In genomic region chr2:10422251-10422650, GRCh38 we compare ENCODE assay signal across 17 cellular contexts. TPM values are rescaled to one million over a fixed set of nuclear protein-coding genes. Genes with fewer than 3 reads are reported as not detected.
DNase-seq lines count a peak whose midpoint lies in the region; ATAC-seq and TF ChIP-seq lines count a peak whose summit lies in the region.
"Had no signal": no experiment of that assay in that cellular context is flagged by ENCODE, and none has a peak within 500 bp of the region (broad histone marks: within the 10 kb centered on the region; RNA-seq: fewer than 3 reads in every experiment).

No MANE protein-coding gene starts in this region.

- dilution Hi-C loops in IMR-90 (cut with HindIII; ENCODE audit: low sequenced_read_pairs, unreplicated experiment) = no loop called here

- CTCF ChIA-PET in IMR-90 (lab: Yijun Ruan, JAX) = no interaction called here

- H3K56ac ChIP-seq in IMR-90 (ENCODE audit: extremely low read depth, insufficient read depth, low read length) = no peak overlapping the region

- H3K9me1 ChIP-seq in IMR-90 (ENCODE audit: insufficient read depth, low read length) = no peaks in the 10 kb centered on the region

- H3K79me1 ChIP-seq in IMR-90 (ENCODE audit: low read depth in 1 of 2, low read length in 2 of 2) (no peaks in the 10 kb centered on the region), mesenchymal stem cell (replicated peaks; ENCODE audit: low read length, poor library complexity, severe bottlenecking) (peaks cover 2% of the 10 kb centered on the region), neuronal stem cell (ENCODE audit: low read depth, low read length) (peaks cover 2% of the 10 kb centered on the region)

- H3K18ac ChIP-seq in IMR-90 (ENCODE audit: low read depth, low read length) = no peak overlapping the region
- H3K18ac ChIP-seq in mesenchymal stem cell (ENCODE audit: low read depth in 1 of 2, low read length in 2 of 2) = no peak overlapping the region
- H3K18ac ChIP-seq in neuronal stem cell (ENCODE audit: low read length) = peak overlapping the region; percentile 83

- H3K14ac ChIP-seq in IMR-90 (replicated peaks; ENCODE audit: low read depth, low read length) (no peak overlapping the region), mesenchymal stem cell (ENCODE audit: low read length in 2 of 2) (no peak overlapping the region), neuronal stem cell (ENCODE audit: low read length) (no peak overlapping the region)

- TF ChIP-seq RAD21 in IMR-90 (IDR thresholded peaks at IDR 0.05; ENCODE audit: low read length) = no peak

- POLR2A ChIA-PET in IMR-90 (lab: Charles Lee; ENCODE audit: unreplicated experiment) = no interaction called here

- no peak for TF ChIP-seq CTCF in IMR-90 (conservative IDR thresholded peaks at IDR 0.05; ENCODE audit: low read depth, low read length)

- H2BK5ac ChIP-seq in IMR-90 (ENCODE audit: low read depth, low read length, poor library complexity, severe bottlenecking) (no peak overlapping the region), mesenchymal stem cell (ENCODE audit: low read depth, low read length, poor library complexity, severe bottlenecking) (no peak overlapping the region), neuronal stem cell (ENCODE audit: low read length) (no peak overlapping the region)

- no peak overlapping the region for H4K5ac ChIP-seq in IMR-90 (ENCODE audit: low read depth, low read length)

- in situ Hi-C loops in IMR-90 (cut with MboI; ENCODE audit: low sequenced_read_pairs) = loop anchor here (10.0 kb wide), 1 partner anchor 617 kb away; no protein-coding TSS in a partner anchor

- H3K9me3 ChIP-seq in BLaER1 = no peaks in the 10 kb centered on the region
- no peaks in the 10 kb centered on the region for H3K9me3 ChIP-seq in IMR-90 (ENCODE audit: control insufficient read depth, insufficient read depth, low read length)
- H3K9me3 ChIP-seq in mesenchymal stem cell (ENCODE audit: control insufficient read depth, low read length) = no peaks in the 10 kb centered on the region
- H3K9me3 ChIP-seq in neuronal stem cell (replicated peaks in 1 of 2; ENCODE audit: control insufficient read depth in 2 of 2, insufficient read depth in 1 of 2, low read depth in 1 of 2, low read length in 2 of 2) = no peaks in the 10 kb centered on the region
- H3K9me3 ChIP-seq: HAP-1 had no signal

- H2BK15ac ChIP-seq in IMR-90 (ENCODE audit: low read depth, low read length) (no peak overlapping the region), mesenchymal stem cell (ENCODE audit: low read depth, poor library complexity, severe bottlenecking) (no peak overlapping the region), neuronal stem cell (ENCODE audit: low read length) (no peak overlapping the region)

- no peak overlapping the region for H2BK20ac ChIP-seq in IMR-90 (ENCODE audit: low read depth, low read length)

- H3K36me3 ChIP-seq in BLaER1 (peaks cover 44% of the 10 kb centered on the region), IMR-90 (ENCODE audit: control insufficient read depth, insufficient read depth, low read length) (peaks cover 7% of the 10 kb centered on the region; the same call in 1 of the 2 replicates), mesenchymal stem cell (ENCODE audit: control insufficient read depth in 1 of 2, insufficient read depth in 2 of 2, low read depth in 1 of 2, low read length in 2 of 2) (peaks cover 14 to 34% of the 10 kb centered on the region in 2 experiments), neuronal stem cell (replicated peaks in 1 of 2; ENCODE audit: control insufficient read depth in 2 of 2, insufficient read depth in 2 of 2, low read length in 2 of 2) (no peaks in the 10 kb centered on the region)

- DNase-seq in IMR-90 = no peak
- DNase-seq in mesenchymal stem cell = no peak
- no peak for DNase-seq in neuronal stem cell (ENCODE audit: low spot score)
- no peak for DNase-seq in SHP77 treated with DMSO at 0.1 percent for 48 hours (lab: John Stamatoyannopoulos, UW)
- DNase-seq in NCI-H748 (lab: John Stamatoyannopoulos, UW; ENCODE audit: unreplicated experiment) = no peak
- DNase-seq: CD4-positive, CD25-positive, alpha-beta regulatory T cell; CD8-positive, alpha-beta T cell; DMS53; DMS79 treated with DMSO at 0.1 percent for 48 hours; GF-D8; GOT3; HFFc6 had no signal

- no peak overlapping the region for H4K91ac ChIP-seq in IMR-90 (ENCODE audit: insufficient read depth, low read depth, low read length)
- no peak overlapping the region for H4K91ac ChIP-seq in mesenchymal stem cell (ENCODE audit: low read length)
- H4K91ac ChIP-seq in neuronal stem cell (ENCODE audit: low read depth, low read length, poor library complexity) = no peak overlapping the region

- no peak for TF ChIP-seq POLR2A in IMR-90 (IDR thresholded peaks at IDR 0.05; ENCODE audit: low read depth, low read length)

- peaks cover 72% of the 10 kb centered on the region for H3K4me1 ChIP-seq in BLaER1
- H3K4me1 ChIP-seq in IMR-90 (ENCODE audit: control insufficient read depth, insufficient read depth, low read length) = peaks cover 3% of the 10 kb centered on the region; the same call in 1 of the 2 replicates
- H3K4me1 ChIP-seq in mesenchymal stem cell (ENCODE audit: control insufficient read depth, insufficient read depth, low read depth, low read length) = peaks cover 31% of the 10 kb centered on the region
- peaks cover 14 to 17% of the 10 kb centered on the region in 2 donors for H3K4me1 ChIP-seq in neuronal stem cell (ENCODE audit: control insufficient read depth in 2 of 2, insufficient read depth in 1 of 2, low read depth in 1 of 2, low read length in 2 of 2)
- H3K4me1 ChIP-seq: HAP-1 had no signal

- no peaks in the 10 kb centered on the region for H3K27me3 ChIP-seq in BLaER1
- no peaks in the 10 kb centered on the region for H3K27me3 ChIP-seq in IMR-90 (ENCODE audit: control insufficient read depth, insufficient read depth, low read length)
- no peaks in the 10 kb centered on the region for H3K27me3 ChIP-seq in mesenchymal stem cell (ENCODE audit: control insufficient read depth in 1 of 2, insufficient read depth in 1 of 2, low read length in 2 of 2)
- H3K27me3 ChIP-seq in neuronal stem cell (ENCODE audit: control insufficient read depth in 3 of 3, insufficient read depth in 3 of 3, low read depth in 1 of 3, low read length in 3 of 3) = no peaks in the 10 kb centered on the region

- H3K4me3 ChIP-seq in BLaER1 = no peak overlapping the region
- no peak overlapping the region for H3K4me3 ChIP-seq in IMR-90 (ENCODE audit: insufficient read depth, low read depth, low read length)
- no peak overlapping the region for H3K4me3 ChIP-seq in mesenchymal stem cell (ENCODE audit: insufficient read depth in 1 of 2, low read depth in 1 of 2, low read length in 2 of 2)
- H3K4me3 ChIP-seq in neuronal stem cell (ENCODE audit: low read length in 2 of 2) = no peak overlapping the region
- H3K4me3 ChIP-seq: HAP-1 had no signal

- H2BK120ac ChIP-seq in IMR-90 (ENCODE audit: low read depth, low read length) (no peak overlapping the region), mesenchymal stem cell (ENCODE audit: low read depth, low read length) (no peak overlapping the region), neuronal stem cell (ENCODE audit: low read depth, low read length) (no peak overlapping the region)

- ATAC-seq in IMR-90 (ENCODE audit: low read depth) = no peak
- no peak for ATAC-seq in HG02798 (IDR thresholded peaks at IDR 0.05; ENCODE audit: poor library complexity, unreplicated experiment)
- ATAC-seq in GM18873 (IDR thresholded peaks at IDR 0.05; ENCODE audit: low FRiP score, unreplicated experiment) = no peak
- ATAC-seq: CD8-positive, alpha-beta T cell had no signal

- peak overlapping the region; percentile 17 for H2AK9ac ChIP-seq in IMR-90 (replicated peaks; ENCODE audit: low read depth, low read length, poor library complexity)

- WGBS in IMR-90 (ENCODE audit: extremely low coverage in 2 of 2, insufficient read length in 1 of 2), 2 experiments = no CpG with 5 or more reads among the region's 6 CpGs
- WGBS in mesenchymal stem cell = 89% methylated on average over 6 of the region's 6 CpGs
- WGBS in neuronal stem cell (ENCODE audit: extremely low coverage in 2 of 2, insufficient read length in 2 of 2, insufficient replicate concordance in 1 of 2), 2 donors = no CpG with 5 or more reads among the region's 6 CpGs

- no peak overlapping the region for H3K23ac ChIP-seq in IMR-90 (ENCODE audit: low read depth, low read length)
- H3K23ac ChIP-seq in mesenchymal stem cell (ENCODE audit: low read length in 2 of 2) = no peak overlapping the region
- H3K23ac ChIP-seq in neuronal stem cell (ENCODE audit: low read depth, low read length, poor library complexity) = no peak overlapping the region

- no peak overlapping the region for H2AFZ ChIP-seq in IMR-90 (replicated peaks; ENCODE audit: low read length, poor library complexity)
- no peak overlapping the region for H2AFZ ChIP-seq in mesenchymal stem cell (ENCODE audit: low read depth, low read length)
- H2AFZ ChIP-seq in neuronal stem cell (ENCODE audit: low read length) = no peak overlapping the region

- intact Hi-C loops in IMR-90 (cut with micrococcal nuclease) = no loop called here

- H2BK12ac ChIP-seq in mesenchymal stem cell (ENCODE audit: low read length in 2 of 2) (no peak overlapping the region), neuronal stem cell (ENCODE audit: low read length) (no peak overlapping the region)

- no TSS peak for BruUV-seq in IMR-90 (replicated peaks; lab: Mats Ljungman, UMichigan)

- H4K20me1 ChIP-seq in BLaER1 (peaks cover 55% of the 10 kb centered on the region), IMR-90 (ENCODE audit: insufficient read depth, low read length) (peaks cover 4% of the 10 kb centered on the region; the same call in 1 of the 2 replicates)

- H3K4me2 ChIP-seq in BLaER1 (peak overlapping the region; percentile 95), IMR-90 (ENCODE audit: low read depth, low read length) (no peak overlapping the region), mesenchymal stem cell (ENCODE audit: low read length, poor library complexity, severe bottlenecking) (no peak overlapping the region), neuronal stem cell (ENCODE audit: insufficient read depth, low read length, poor library complexity, severe bottlenecking) (peak overlapping the region; percentile 14)

- H2AK5ac ChIP-seq in IMR-90 (ENCODE audit: low read depth, low read length) (no peak overlapping the region), mesenchymal stem cell (ENCODE audit: low read length, severe bottlenecking) (peak overlapping the region; percentile 60), neuronal stem cell (ENCODE audit: low read depth, low read length) (peak overlapping the region; percentile 35)

- H4K8ac ChIP-seq in IMR-90 (ENCODE audit: low read depth in 2 of 2, low read length in 2 of 2) (no peak overlapping the region), mesenchymal stem cell (ENCODE audit: low read length) (no peak overlapping the region), neuronal stem cell (ENCODE audit: low read depth, low read length) (no peak overlapping the region)

- H3K9ac ChIP-seq in BLaER1 (no peak overlapping the region), IMR-90 (ENCODE audit: low read depth, low read length) (no peak overlapping the region), mesenchymal stem cell (ENCODE audit: low read length) (no peak overlapping the region), neuronal stem cell (ENCODE audit: low read depth, low read length, poor library complexity) (peak overlapping the region; percentile 74)

- H3K27ac ChIP-seq in BLaER1 (no peak overlapping the region), IMR-90 (ENCODE audit: insufficient read depth, low read length) (no peak overlapping the region), mesenchymal stem cell (ENCODE audit: low read length, poor library complexity, severe bottlenecking) (no peak overlapping the region), neuronal stem cell (replicated peaks; ENCODE audit: low read length) (no peak overlapping the region)
- H3K27ac ChIP-seq: C4-2B had no signal

- no peak overlapping the region for H3K4ac ChIP-seq in IMR-90 (ENCODE audit: low read depth, low read length)
- H3K4ac ChIP-seq in mesenchymal stem cell (ENCODE audit: low read depth in 1 of 2, low read length in 2 of 2) = no peak overlapping the region
- no peak overlapping the region for H3K4ac ChIP-seq in neuronal stem cell (ENCODE audit: low read length)

RNA-seq across cellular contexts. Expression of gene ODC1, which starts 25.9 kb away (rescaled TPM):
- 204 and 251 TPM in 2 replicates for total RNA-seq in IMR-90 (2012; rRNA removed)
- 103 and 117 TPM in 2 replicates for polyA plus RNA-seq in IMR-90 (2012; rRNA removed)
- polyA plus RNA-seq in IMR-90 (2012; cell fraction: cytosol; rRNA removed) = 55.7 and 87.1 TPM in 2 replicates
- polyA plus RNA-seq in IMR-90 (2012; cell fraction: nucleus; rRNA removed; ENCODE audit: low replicate concordance) = 43.7 and 137 TPM in 2 replicates
- 32.1 TPM for polyA plus RNA-seq in mesenchymal stem cell (2013, experiment 1 of 2)
- 33.0 TPM for polyA plus RNA-seq in mesenchymal stem cell (2013, experiment 2 of 2)
- polyA plus RNA-seq in neuronal stem cell (2013, experiment 1 of 2) = 196 TPM
- 192 TPM for polyA plus RNA-seq in neuronal stem cell (2013, experiment 2 of 2)

Comparison
In these comparisons a context has a peak if more than half of its experiments do, and no peak if none do; other contexts are left out.
1. H3K4me2 ChIP-seq: peak in BLaER1 (single experiment) and neuronal stem cell (single experiment); none in IMR-90 (single experiment) and mesenchymal stem cell (single experiment).